17 cellular contexts compared by ENCODE assay signal in genomic region chr2:28449126-28449488, GRCh38. TPM values are rescaled to one million over a fixed set of nuclear protein-coding genes. Genes with fewer than 3 reads are reported as not detected.
DNase-seq lines count a peak whose midpoint lies in the region; ATAC-seq, FAIRE-seq and TF ChIP-seq lines count a peak whose summit lies in the region.
"Had no signal": no experiment of that assay in that cellular context is flagged by ENCODE, and none has a peak within 500 bp of the region (broad histone marks: within the 10 kb centered on the region; RNA-seq: fewer than 3 reads in every experiment).

No MANE protein-coding gene starts in this region.

- TF ChIP-seq POLR2A in A549 (IDR thresholded peaks at IDR 0.05; ENCODE audit: low read length), result no peak

- no peaks in the 10 kb centered on the region for H3K27me3 ChIP-seq in GM23248 (replicated peaks; ENCODE audit: insufficient read depth)
- H3K27me3 ChIP-seq in neutrophil, result no peaks in the 10 kb centered on the region
- no peaks in the 10 kb centered on the region for H3K27me3 ChIP-seq in H7 (ENCODE audit: control insufficient read depth, insufficient read depth, low read length)
- H3K27me3 ChIP-seq: BE2C, MG63, tibial nerve had no signal

- TF ChIP-seq EP300 in A549 (IDR thresholded peaks at IDR 0.05), result no peak

- H3K9me2 ChIP-seq in GM23248 (ENCODE audit: insufficient read depth), result no peaks in the 10 kb centered on the region

- no peaks in the 10 kb centered on the region for H4K20me1 ChIP-seq in GM23248 (ENCODE audit: insufficient read depth)

- FAIRE-seq in A549 (lab: Jason Lieb, UNC), result no peak

- H3K27me3 Mint-ChIP-seq in activated naive CD8-positive, alpha-beta T cell treated with anti-CD3 and anti-CD28 coated beads, Interleukin-2, amount 10 ng/mL, durations not matched to agents 7 days and 5 days, result no peaks in the 10 kb centered on the region

- no peak overlapping the region for H3K4me3 Mint-ChIP-seq in activated naive CD8-positive, alpha-beta T cell treated with anti-CD3 and anti-CD28 coated beads, Interleukin-2, amount 10 ng/mL, durations not matched to agents 7 days and 5 days
- H3K4me3 Mint-ChIP-seq: activated B cell treated with CpG ODN at 0.5 μM for 24 hours had no signal

- no peaks in the 10 kb centered on the region for H3K9me3 Mint-ChIP-seq in activated naive CD8-positive, alpha-beta T cell treated with anti-CD3 and anti-CD28 coated beads, Interleukin-2, amount 10 ng/mL, durations not matched to agents 7 days and 5 days
- H3K9me3 Mint-ChIP-seq: activated B cell treated with CpG ODN at 0.5 μM for 24 hours had no signal

- H3K4me3 ChIP-seq in A549, result no peak overlapping the region
- no peak overlapping the region for H3K4me3 ChIP-seq in GM23248
- H3K4me3 ChIP-seq in neutrophil (ENCODE audit: low read depth in 1 of 2, low read length in 1 of 2), result peak overlapping the region; percentile 19 to 41
- H3K4me3 ChIP-seq in H7 (ENCODE audit: insufficient read depth, low read depth, low read length), result no peak overlapping the region
- H3K4me3 ChIP-seq: MG63, psoas muscle, tibial nerve had no signal

- H3K27ac Mint-ChIP-seq in activated naive CD8-positive, alpha-beta T cell treated with anti-CD3 and anti-CD28 coated beads, Interleukin-2, amount 10 ng/mL, durations not matched to agents 7 days and 5 days, result peak overlapping the region; percentile 80
- H3K27ac Mint-ChIP-seq: activated B cell treated with CpG ODN at 0.5 μM for 24 hours had no signal

- POLR2A ChIA-PET in A549 (lab: Yijun Ruan, JAX), result no interaction called here
- POLR2A ChIA-PET in activated naive CD8-positive, alpha-beta T cell treated with anti-CD3 and anti-CD28 coated beads, Interleukin-2, amount 10 ng/mL, durations not matched to agents 7 days and 5 days (lab: Charles Lee), result interaction anchor here (1.5 to 1.9 kb wide), 3 partner anchors 19 to 56 kb away, joined by 4 to 5 read pairs (median 4); partner anchors contain the start of gene FOSL2

- H3K36me3 ChIP-seq in GM23248 (ENCODE audit: low read depth) (no peaks in the 10 kb centered on the region), neutrophil (no peaks in the 10 kb centered on the region), H7 (replicated peaks; ENCODE audit: control insufficient read depth, insufficient read depth, low read length) (no peaks in the 10 kb centered on the region)
- H3K36me3 ChIP-seq: BE2C, MG63, tibial nerve had no signal

- no peak for ATAC-seq in A549
- no peak for ATAC-seq in activated naive CD8-positive, alpha-beta T cell treated with anti-CD3 and anti-CD28 coated beads, Interleukin-2, amount 10 ng/mL, durations not matched to agents 7 days and 5 days (ENCODE audit: low read depth)
- no peak for ATAC-seq in HG03039 (IDR thresholded peaks at IDR 0.05; ENCODE audit: unreplicated experiment)
- ATAC-seq: Panc1, psoas muscle had no signal

- no peak for DNase-seq in A549 (ENCODE audit: low read depth in 1 of 2, low spot score in 1 of 2)
- DNase-seq in GM23248, result no peak
- no peak for DNase-seq in activated naive CD8-positive, alpha-beta T cell treated with anti-CD3 and anti-CD28 coated beads, Interleukin-2, amount 10 ng/mL, durations not matched to agents 7 days and 5 days
- DNase-seq in H7, result no peak
- no peak for DNase-seq in OCI-M2 (lab: John Stamatoyannopoulos, UW; ENCODE audit: unreplicated experiment)
- DNase-seq: activated B cell treated with CpG ODN at 0.5 μM for 24 hours; BE2C; effector CD4-positive, alpha-beta T cell; NCI-H2081; NCI-H526 treated with DMSO at 0.1 percent for 48 hours; psoas muscle; SW 1271 had no signal

- peak overlapping the region; percentile 56 for H3K9ac ChIP-seq in GM23248

- 93% methylated on average over 6 of the region's 6 CpGs for WGBS in A549 (ENCODE audit: missing lambda C conversion rate)
- WGBS in GM23248 (ENCODE audit: low coverage in 1 of 2, low lambda C conversion rate in 2 of 2, missing lambda C conversion rate in 2 of 2), 2 experiments, result 78 to 86% methylated on average over 6 of the region's 6 CpGs

- H3K4me2 ChIP-seq in A549 (peak overlapping the region; percentile 44; the same call in 1 of the 3 replicates), GM23248 (ENCODE audit: unreplicated experiment) (peak overlapping the region; percentile 48)

- H3K4me1 Mint-ChIP-seq in activated naive CD8-positive, alpha-beta T cell treated with anti-CD3 and anti-CD28 coated beads, Interleukin-2, amount 10 ng/mL, durations not matched to agents 7 days and 5 days, result peaks cover 41% of the 10 kb centered on the region
- H3K4me1 Mint-ChIP-seq: activated B cell treated with CpG ODN at 0.5 μM for 24 hours had no signal

- in situ Hi-C loops in GM23248 (cut with MboI), result no loop called here

- TF ChIP-seq RAD21 in A549 (conservative IDR thresholded peaks at IDR 0.05 in 1 of 2, IDR thresholded peaks at IDR 0.05 in 1 of 2), result no peak

- peaks cover 47% of the 10 kb centered on the region for H3F3A ChIP-seq in GM23248 (ENCODE audit: insufficient read depth)

- H3K9me3 ChIP-seq in A549 (no peaks in the 10 kb centered on the region), GM23248 (ENCODE audit: low read depth) (no peaks in the 10 kb centered on the region), neutrophil (no peaks in the 10 kb centered on the region)
- H3K9me3 ChIP-seq: BE2C, MG63, psoas muscle, tibial nerve had no signal

- peak overlapping the region; percentile 61 for H2AFZ ChIP-seq in GM23248

- no peaks in the 10 kb centered on the region for H3K79me2 ChIP-seq in GM23248 (ENCODE audit: insufficient read depth)

- CTCF ChIA-PET in A549 (lab: Yijun Ruan, JAX), result interaction anchor here (0.8 to 2.9 kb wide), 5 partner anchors 12 to 766 kb away, joined by 3 to 10 read pairs (median 4); no protein-coding TSS in a partner anchor

- TF ChIP-seq CTCF in A549 (IDR thresholded peaks at IDR 0.05) (no peak), neutrophil (IDR thresholded peaks at IDR 0.05) (no peak)

- H3K36me3 Mint-ChIP-seq in activated naive CD8-positive, alpha-beta T cell treated with anti-CD3 and anti-CD28 coated beads, Interleukin-2, amount 10 ng/mL, durations not matched to agents 7 days and 5 days, result peaks cover 2% of the 10 kb centered on the region

- peak overlapping the region; percentile 70 to 87 for H3K27ac ChIP-seq in A549
- peak overlapping the region; percentile 89 for H3K27ac ChIP-seq in GM23248
- H3K27ac ChIP-seq in neutrophil, result peak overlapping the region; percentile 97
- H3K27ac ChIP-seq: psoas muscle had no signal

- H3K4me1 ChIP-seq in A549 (peaks cover 74% of the 10 kb centered on the region), GM23248 (ENCODE audit: insufficient read depth) (peaks cover 52% of the 10 kb centered on the region), neutrophil (ENCODE audit: control insufficient read depth in 1 of 2, insufficient read depth in 1 of 2, low read depth in 1 of 2, low read length in 1 of 2) (peaks cover 40 to 48% of the 10 kb centered on the region in 2 experiments)
- H3K4me1 ChIP-seq: psoas muscle had no signal

TF ChIP-seq in A549, 52 proteins besides CTCF, POLR2A, EP300 and RAD21 (continues in another document):
- TF ChIP-seq KDM1A (IDR thresholded peaks at IDR 0.05; ENCODE audit: low read depth), result no peak
- no peak for TF ChIP-seq NR3C1 (IDR thresholded peaks at IDR 0.05)
- no peak for TF ChIP-seq RNF2 (IDR thresholded peaks at IDR 0.05; ENCODE audit: borderline replicate concordance, low read depth)
- no peak for TF ChIP-seq BHLHE40 (IDR thresholded peaks at IDR 0.05; ENCODE audit: low read depth, low read length)
- no peak for TF ChIP-seq CBX8 (IDR thresholded peaks at IDR 0.05)
- no peak for TF ChIP-seq HES2 (IDR thresholded peaks at IDR 0.05)
- no peak for TF ChIP-seq RCOR1 (IDR thresholded peaks at IDR 0.05; ENCODE audit: low read depth, low read length)
- TF ChIP-seq NPAS2 (CRISPR knock-in tag; IDR thresholded peaks at IDR 0.05; ENCODE audit: borderline replicate concordance), result no peak
- TF ChIP-seq NFE2L2 (conservative IDR thresholded peaks at IDR 0.05; ENCODE audit: low read length), result no peak
- no peak for TF ChIP-seq PHF8 (IDR thresholded peaks at IDR 0.05; ENCODE audit: borderline replicate concordance, low read depth)
- no peak for TF ChIP-seq CHD2 (IDR thresholded peaks at IDR 0.05; ENCODE audit: low read length, partially characterized antibody)

RNA-seq across cellular contexts. Expression of gene PLB1, which starts 46.8 kb away (rescaled TPM):
- polyA plus RNA-seq in A549 (2011; rRNA removed) (0.26 and 0.34 TPM in 2 replicates), A549 (2017; fragmentation: RNase III; extraction: RNeasy Plus Mini Kit Qiagen cat#74134 plus additional on column Dnase treatment) (0.81 to 1.4 TPM (median 1.2 TPM) in 3 replicates), GM23248 (2016; fragmentation: Nextera tagmentation; extraction: Ambion mirVana) (0.25 and 0.44 TPM in 2 replicates)
- polyA plus RNA-seq in A549 (2012; cell fraction: cytosol; rRNA removed), result 0.13 and 0.19 TPM in 2 replicates
- polyA plus RNA-seq in A549 (2012; cell fraction: nucleus; rRNA removed), result 0.37 and 0.75 TPM in 2 replicates
- 0.68 and 1.3 TPM in 2 replicates for polyA minus RNA-seq in A549 (2011; rRNA and poly(A)+ RNA removed)
- 0.11 and 0.38 TPM in 2 replicates for total RNA-seq in GM23248 (2014; rRNA removed; shearing (Covaris generic))
- total RNA-seq in activated naive CD8-positive, alpha-beta T cell treated with anti-CD3 and anti-CD28 coated beads, Interleukin-2, amount 10 ng/mL, durations not matched to agents 7 days and 5 days, result under 1 TPM; 0.30 to 0.43 TPM
- not detected in 2 replicates for total RNA-seq in H7 (2014; rRNA removed; shearing (Covaris generic))

RNA-seq across cellular contexts. Expression of gene FOSL2, which starts 56.4 kb away (rescaled TPM):
- polyA plus RNA-seq in A549 (2011; rRNA removed), result 45.7 and 50.6 TPM in 2 replicates
- 26.7 and 37.2 TPM in 2 replicates for polyA plus RNA-seq in A549 (2012; cell fraction: cytosol; rRNA removed)
- 89.7 and 95.0 TPM in 2 replicates for polyA plus RNA-seq in A549 (2012; cell fraction: nucleus; rRNA removed)
- polyA plus RNA-seq in A549 (2017; fragmentation: RNase III; extraction: RNeasy Plus Mini Kit Qiagen cat#74134 plus additional on column Dnase treatment), result 68.1 to 73.4 TPM (median 69.0 TPM) in 3 replicates
- 86.7 and 103 TPM in 2 replicates for polyA minus RNA-seq in A549 (2011; rRNA and poly(A)+ RNA removed)
- 78.0 and 83.5 TPM in 2 replicates for total RNA-seq in GM23248 (2014; rRNA removed; shearing (Covaris generic))
- polyA plus RNA-seq in GM23248 (2016; fragmentation: Nextera tagmentation; extraction: Ambion mirVana), result 42.4 and 45.0 TPM in 2 replicates
- total RNA-seq in activated naive CD8-positive, alpha-beta T cell treated with anti-CD3 and anti-CD28 coated beads, Interleukin-2, amount 10 ng/mL, durations not matched to agents 7 days and 5 days, result 10 to 100 TPM; 24.9 to 30.1 TPM
- total RNA-seq in H7 (2014; rRNA removed; shearing (Covaris generic)), result 3.5 and 4.1 TPM in 2 replicates

Comparison
In these comparisons a context has a peak if more than half of its experiments do, and no peak if none do; other contexts are left out.
1. H3K4me3 ChIP-seq: peak in neutrophil (2 of 2); none in A549 (single experiment), GM23248 (single experiment) and H7 (single experiment).
2. Peak in every context shown above with its lines, with median percentiles within 50 percentile points of each other: H3K27ac ChIP-seq.